21 cellular contexts compared by ENCODE assay signal in the genomic region with DNA sequence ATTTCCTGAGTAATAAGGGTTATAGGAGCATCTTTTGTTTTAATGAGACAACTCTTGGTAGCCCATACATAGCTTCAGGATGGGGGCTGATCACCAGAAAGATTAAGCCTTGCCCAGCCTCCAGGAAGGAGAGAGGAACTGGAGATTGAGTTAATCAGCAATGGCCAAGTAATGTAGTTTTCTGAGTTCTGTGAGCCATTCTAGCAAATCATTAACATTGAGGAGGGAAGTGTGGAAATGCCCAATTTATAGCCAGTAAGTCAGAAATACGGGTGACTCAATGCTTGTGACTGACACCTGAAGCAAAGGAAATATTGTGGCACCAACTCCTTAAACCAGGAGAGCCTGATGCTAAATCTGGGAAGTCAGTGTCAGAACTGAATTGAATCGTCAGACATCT.
A peak's percentile ranks its signal among the peaks of the same experiment; 100 is the strongest.
DNase-seq lines count a peak whose midpoint lies in the region; ATAC-seq and TF ChIP-seq lines count a peak whose summit lies in the region.
"Had no signal": no experiment of that assay in that cellular context is flagged by ENCODE, and none has a peak within 500 bp of the region (broad histone marks: within the 10 kb centered on the region; RNA-seq: fewer than 3 reads in every experiment).

No MANE protein-coding gene starts in this region.

- H3K27me3 Mint-ChIP-seq in glutamatergic neuron (ENCODE audit: unreplicated experiment): no peaks in the 10 kb centered on the region

- no peaks in the 10 kb centered on the region for H3K4me1 Mint-ChIP-seq in glutamatergic neuron (ENCODE audit: low read depth, unreplicated experiment)
- H3K4me1 Mint-ChIP-seq: activated CD4-positive, alpha-beta T cell treated with anti-CD3 and anti-CD28 coated beads, Interleukin-2, amount 10 ng/mL, durations not matched to agents 7 days and 5 days; stimulated activated naive CD8-positive, alpha-beta T cell treated with anti-CD3 and anti-CD28 coated beads, Interleukin-15, amount 100 ng/mL, for 72 hours had no signal

- peaks cover 2% of the 10 kb centered on the region for H3K9me3 Mint-ChIP-seq in glutamatergic neuron (ENCODE audit: unreplicated experiment)

- in situ Hi-C loops in ACHN (cut with HindIII; ENCODE audit: low pct_ligation_motif_present, low pct_unique_long_range_greater_than_20kb, low sequenced_read_pairs): no loop called here

- TF ChIP-seq CTCF in epithelial cell of proximal tubule (conservative IDR thresholded peaks at IDR 0.05; ENCODE audit: low read depth, low read length): no peak
- no peak for TF ChIP-seq CTCF in glutamatergic neuron (IDR thresholded peaks at IDR 0.05; ENCODE audit: partially characterized antibody, unreplicated experiment)

- H3K27ac Mint-ChIP-seq in glutamatergic neuron (ENCODE audit: unreplicated experiment): no peak overlapping the region
- H3K27ac Mint-ChIP-seq: activated CD4-positive, alpha-beta T cell treated with anti-CD3 and anti-CD28 coated beads, Interleukin-2, amount 10 ng/mL, durations not matched to agents 7 days and 5 days; stimulated activated naive CD8-positive, alpha-beta T cell treated with anti-CD3 and anti-CD28 coated beads, Interleukin-15, amount 100 ng/mL, for 72 hours had no signal

- DNase-seq in ACHN (peak; percentile 87), epithelial cell of proximal tubule (ENCODE audit: low read depth) (peak; percentile 85), NCI-H187 (lab: John Stamatoyannopoulos, UW) (no peak), HPDE6-E6E7 (ENCODE audit: extremely low spot score) (no peak), glutamatergic neuron (no peak), cerebellum (ENCODE audit: low spot score) (no peak)
- DNase-seq: activated CD4-positive, alpha-beta T cell treated with anti-CD3 and anti-CD28 coated beads, Interleukin-2, amount 10 ng/mL, durations not matched to agents 7 days and 5 days; activated naive CD4-positive, alpha-beta T cell treated with Interleukin-2 at 50 U/mL for 16 hours; activated T-cell treated with anti-CD3 and anti-CD28 coated beads for 4 hours; C1 segment of cervical spinal cord; cerebellar nuclear complex; DMS153; HCEC 1CT; left ventricle myocardium inferior; NCI-H1436 treated with DMSO at 0.1 percent for 48 hours; right lobe of liver; stimulated activated naive CD8-positive, alpha-beta T cell treated with anti-CD3 and anti-CD28 coated beads, Interleukin-15, amount 100 ng/mL, for 72 hours; upper lobe of left lung had no signal

- ATAC-seq in GM19397 (IDR thresholded peaks at IDR 0.05; ENCODE audit: unreplicated experiment) (peak; percentile 61), HG02981 (IDR thresholded peaks at IDR 0.05; ENCODE audit: unreplicated experiment) (peak; percentile 83)
- ATAC-seq: stimulated activated naive CD8-positive, alpha-beta T cell treated with anti-CD3 and anti-CD28 coated beads, Interleukin-15, amount 100 ng/mL, for 72 hours had no signal

- no peak overlapping the region for H3K4me3 Mint-ChIP-seq in glutamatergic neuron (ENCODE audit: unreplicated experiment)
- H3K4me3 Mint-ChIP-seq: activated CD4-positive, alpha-beta T cell treated with anti-CD3 and anti-CD28 coated beads, Interleukin-2, amount 10 ng/mL, durations not matched to agents 7 days and 5 days; stimulated activated naive CD8-positive, alpha-beta T cell treated with anti-CD3 and anti-CD28 coated beads, Interleukin-15, amount 100 ng/mL, for 72 hours had no signal

- no peak overlapping the region for H3K4me3 ChIP-seq in epithelial cell of proximal tubule (ENCODE audit: low read depth, low read length)
- H3K4me3 ChIP-seq: ascending aorta, left ventricle myocardium inferior, right lobe of liver, upper lobe of left lung had no signal

- peaks cover 3% of the 10 kb centered on the region for H3K36me3 Mint-ChIP-seq in glutamatergic neuron (ENCODE audit: unreplicated experiment)

Comparison
In these comparisons a context has a peak if more than half of its experiments do, and no peak if none do; other contexts are left out.
1. DNase-seq: peak in ACHN (single experiment) and epithelial cell of proximal tubule (single experiment); none in NCI-H187 (0 of 2), HPDE6-E6E7 (single experiment), glutamatergic neuron (single experiment) and cerebellum (single experiment).